ENCODE assay signal across 31 cellular contexts in genomic region chr1:199920635-199921034, GRCh38.
DNase-seq lines count a peak whose midpoint lies in the region; ATAC-seq, FAIRE-seq and TF ChIP-seq lines count a peak whose summit lies in the region.
"Had no signal": no experiment of that assay in that cellular context is flagged by ENCODE, and none has a peak within 500 bp of the region (broad histone marks: within the 10 kb centered on the region; RNA-seq: fewer than 3 reads in every experiment).

No MANE protein-coding gene starts in this region.

- CTCF ChIA-PET in HEK293 (lab: Yijun Ruan, JAX): interaction anchor here (0.6 kb wide), 1 partner anchor 35 kb away, joined by 4 read pairs; no protein-coding TSS in a partner anchor
- CTCF ChIA-PET in K562 (lab: Yijun Ruan, JAX; ENCODE audit: low intra/inter-chr PET ratio): no interaction called here

- H3K9ac ChIP-seq in K562 (ENCODE audit: insufficient read depth in 1 of 2, low read depth in 2 of 2, low read length in 2 of 2): no peak overlapping the region
- H3K9ac ChIP-seq: BLaER1; BLaER1 treated with 17β-estradiol and CSF1 and Interleukin-3, amounts not matched to agents 10 nM and 100 nM had no signal

- BruUV-seq in K562 (replicated peaks; lab: Mats Ljungman, UMichigan): no TSS peak

- H3K9me3 ChIP-seq in HEK293 (ENCODE audit: control insufficient read depth, insufficient read depth, low read depth, low read length) (no peaks in the 10 kb centered on the region), K562 (replicated peaks; ENCODE audit: control insufficient read depth, insufficient read depth, low read depth, low read length) (no peaks in the 10 kb centered on the region)
- H3K9me3 ChIP-seq: A549; BE2C; BLaER1; BLaER1 treated with 17β-estradiol and CSF1 and Interleukin-3, amounts not matched to agents 10 nM and 100 nM; Caco-2 had no signal

- H3K27ac ChIP-seq in HEK293 (ENCODE audit: extremely low read depth, low read depth, low read length) (no peak overlapping the region), K562 (ENCODE audit: extremely low read depth, low read depth, low read length) (no peak overlapping the region)
- H3K27ac ChIP-seq: 22Rv1; A549; BLaER1; BLaER1 treated with 17β-estradiol and CSF1 and Interleukin-3, amounts not matched to agents 10 nM and 100 nM; C4-2B had no signal

- intact Hi-C loops in K562 (cut with micrococcal nuclease): no loop called here

- FAIRE-seq in K562 (lab: Jason Lieb, UNC): no peak
- FAIRE-seq: A204.1, A549, D721Med had no signal

- POLR2A ChIA-PET in HEK293 (lab: Yijun Ruan, JAX) (no interaction called here), K562 (lab: Yijun Ruan, JAX) (no interaction called here)

- no peaks in the 10 kb centered on the region for H4K20me1 ChIP-seq in K562 (replicated peaks; ENCODE audit: control insufficient read depth, insufficient read depth, low read length)
- H4K20me1 ChIP-seq: BLaER1; BLaER1 treated with 17β-estradiol and CSF1 and Interleukin-3, amounts not matched to agents 10 nM and 100 nM had no signal

- TF ChIP-seq RAD21 in K562 (CRISPR knock-in tag; conservative IDR thresholded peaks at IDR 0.05 in 1 of 2, IDR thresholded peaks at IDR 0.05 in 1 of 2): no peak

- H3K36me3 ChIP-seq in HEK293 (ENCODE audit: control insufficient read depth in 2 of 2, insufficient read depth in 1 of 2, low read length in 2 of 2) (no peaks in the 10 kb centered on the region), K562 (ENCODE audit: control insufficient read depth, insufficient read depth, low read length) (no peaks in the 10 kb centered on the region)
- H3K36me3 ChIP-seq: BE2C; BLaER1; BLaER1 treated with 17β-estradiol and CSF1 and Interleukin-3, amounts not matched to agents 10 nM and 100 nM had no signal

- no peak for TF ChIP-seq POLR2A in K562 (conservative IDR thresholded peaks at IDR 0.05)

- H3K4me1 ChIP-seq in HEK293 (ENCODE audit: control insufficient read depth, insufficient read depth, low read length) (no peaks in the 10 kb centered on the region), K562 (replicated peaks in 1 of 2; ENCODE audit: control insufficient read depth in 2 of 2, insufficient read depth in 2 of 2, low read length in 2 of 2) (no peaks in the 10 kb centered on the region)
- H3K4me1 ChIP-seq: BE2C; BLaER1; BLaER1 treated with 17β-estradiol and CSF1 and Interleukin-3, amounts not matched to agents 10 nM and 100 nM; Caco-2 had no signal

- no peak for TF ChIP-seq EP300 in K562 (IDR thresholded peaks at IDR 0.05; ENCODE audit: low read length)

- no peaks in the 10 kb centered on the region for H3K9me1 ChIP-seq in K562 (ENCODE audit: control insufficient read depth, insufficient read depth, low read length)

- no peaks in the 10 kb centered on the region for H3K79me2 ChIP-seq in K562 (ENCODE audit: control insufficient read depth, insufficient read depth, low read length)

- 0% methylated on average over 2 of the region's 2 CpGs for WGBS in K562 (ENCODE audit: insufficient coverage, low coverage, missing lambda C conversion rate)

- H2AFZ ChIP-seq in K562 (ENCODE audit: low read depth, low read length): no peak overlapping the region

- no peaks in the 10 kb centered on the region for H3K27me3 ChIP-seq in K562 (ENCODE audit: control insufficient read depth in 2 of 2, insufficient read depth in 2 of 2, low read length in 2 of 2)
- H3K27me3 ChIP-seq: BLaER1; BLaER1 treated with 17β-estradiol and CSF1 and Interleukin-3, amounts not matched to agents 10 nM and 100 nM had no signal

- in situ Hi-C loops in K562 (cut with MboI): no loop called here

- no peak for ATAC-seq in K562
- no peak for ATAC-seq in HG03108 (IDR thresholded peaks at IDR 0.05; ENCODE audit: unreplicated experiment)
- ATAC-seq: A549; CD8-positive, alpha-beta T cell had no signal

- TF ChIP-seq CTCF in HEK293 (tag by site-specific recombination; IDR thresholded peaks at IDR 0.05) (no peak), K562 (IDR thresholded peaks at IDR 0.05 in 2 of 3, conservative IDR thresholded peaks at IDR 0.05 in 1 of 3; ENCODE audit: insufficient read depth in 2 of 3, low read depth in 1 of 3, low read length in 3 of 3) (no peak)

- no peak overlapping the region for H3K4me3 ChIP-seq in HEK293 (ENCODE audit: low read depth, low read length)
- H3K4me3 ChIP-seq in K562: no peak overlapping the region
- H3K4me3 ChIP-seq: A549; BLaER1; BLaER1 treated with 17β-estradiol and CSF1 and Interleukin-3, amounts not matched to agents 10 nM and 100 nM had no signal

- DNase-seq in K562 (ENCODE audit: extremely low read depth in 1 of 4, low spot score in 3 of 4) (no peak), GM03348 (ENCODE audit: low spot score) (no peak)
- DNase-seq: 8988T; ACHN; AML-193; BE2C; C1 segment of cervical spinal cord; Caco-2; Calu3; CD4-positive, alpha-beta memory T cell; CD4-positive, alpha-beta T cell; CD4-positive, CD25-positive, alpha-beta regulatory T cell; CD8-positive, alpha-beta memory T cell; CD8-positive, alpha-beta T cell; COR-L47; DMS 273 treated with DMSO at 0.1 percent for 48 hours; DMS153; DMS53; DMS79; DMS79 treated with DMSO at 0.1 percent for 48 hours; DND-41; EL had no signal

- H3K4me2 ChIP-seq in K562 (ENCODE audit: insufficient read depth, low read length): no peak overlapping the region
- H3K4me2 ChIP-seq: A549; BLaER1; BLaER1 treated with 17β-estradiol and CSF1 and Interleukin-3, amounts not matched to agents 10 nM and 100 nM had no signal

TF ChIP-seq in HEK293, 187 proteins besides CTCF, POLR2A, EP300 and RAD21:
- no peak for TF ChIP-seq ZNF423 (tag by site-specific recombination; IDR thresholded peaks at IDR 0.05)
- peak; percentile 78 for TF ChIP-seq ZNF146 (tag by site-specific recombination; IDR thresholded peaks at IDR 0.05)
- 0 out of 2 replicates have a peak, but pooled peaks have one; percentile 12 for TF ChIP-seq ZNF580 (tag by site-specific recombination; IDR thresholded peaks at IDR 0.05)

TF ChIP-seq in K562, 482 proteins besides CTCF, POLR2A, EP300 and RAD21:
- peak; percentile 52 for TF ChIP-seq ZNF146 (CRISPR knock-in tag; IDR thresholded peaks at IDR 0.05; ENCODE audit: unreplicated experiment)
- TF ChIP-seq CGGBP1 (CRISPR knock-in tag; IDR thresholded peaks at IDR 0.05): no peak
- no peak for TF ChIP-seq BDP1 (IDR thresholded peaks at IDR 0.05; ENCODE audit: insufficient read depth, insufficient read length)
- TF ChIP-seq GABPA (tag; conservative IDR thresholded peaks at IDR 0.05; ENCODE audit: low read depth): no peak
- no peak for TF ChIP-seq ZBTB11 (CRISPR knock-in tag; IDR thresholded peaks at IDR 0.05)
- peak; percentile 21 for TF ChIP-seq RBM25 (IDR thresholded peaks at IDR 0.05; ENCODE audit: low read depth, low read length, severe bottlenecking)
- no peak for TF ChIP-seq PHF21A (IDR thresholded peaks at IDR 0.05; ENCODE audit: borderline replicate concordance, low read depth)
- no peak for TF ChIP-seq USF2 (CRISPR knock-in tag; IDR thresholded peaks at IDR 0.05)
- TF ChIP-seq BRF1 (IDR thresholded peaks at IDR 0.05; ENCODE audit: borderline replicate concordance, extremely low read depth, insufficient read length): no peak
- no peak for TF ChIP-seq RBM34 (IDR thresholded peaks at IDR 0.05; ENCODE audit: borderline replicate concordance, insufficient read depth, low read length)
- TF ChIP-seq ZNF707 (CRISPR knock-in tag; conservative IDR thresholded peaks at IDR 0.05): no peak

Comparison
In these comparisons a context has a peak if more than half of its experiments do, and no peak if none do; other contexts are left out.
1. Of the 44 proteins assayed by ChIP-seq in both K562 and HEK293: peak only in K562: none; only in HEK293: none; in both: ZNF146; in neither: 43.